ENCODE assay signal across 25 cellular contexts in the genomic region with DNA sequence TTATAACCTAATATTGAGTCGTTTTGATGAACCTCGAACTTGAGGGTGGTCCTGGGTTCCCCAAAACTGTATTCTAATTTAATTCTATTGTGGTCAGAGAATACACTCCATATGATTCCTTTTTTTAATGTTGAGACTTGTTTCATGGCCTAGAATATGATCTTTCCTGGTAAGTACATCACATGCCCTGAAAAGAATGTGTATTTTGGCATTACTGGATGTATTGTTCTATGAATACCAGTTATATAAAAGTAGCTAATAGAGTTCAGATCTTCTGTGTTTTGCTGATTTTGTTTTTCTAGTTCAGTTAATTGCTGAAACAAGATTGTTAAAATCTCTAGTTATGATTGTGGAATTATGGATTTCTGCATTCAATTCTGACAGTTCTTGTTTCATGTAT. TPM values are rescaled to one million over a fixed set of nuclear protein-coding genes. Genes with fewer than 3 reads are reported as not detected.
"Had no signal": no experiment of that assay in that cellular context is flagged by ENCODE, and none has a peak within 500 bp of the region (broad histone marks: within the 10 kb centered on the region; RNA-seq: fewer than 3 reads in every experiment).

No MANE protein-coding gene starts in this region.

- H3K9me3 ChIP-seq: colonic mucosa, esophagus squamous epithelium, gastrocnemius medialis, left lung, lower lobe of right lung had no signal

- ATAC-seq: esophagus mucosa; gastrocnemius medialis; heart right ventricle; left cardiac atrium; left lung; left ventricle myocardium superior; lower lobe of right lung; naive thymus-derived CD4-positive, alpha-beta T cell had no signal

- H3K36me3 Mint-ChIP-seq: naive thymus-derived CD4-positive, alpha-beta T cell had no signal

- H3K27me3 ChIP-seq: colonic mucosa, esophagus squamous epithelium, gastrocnemius medialis, heart right ventricle, left lung had no signal

- H3K9me3 Mint-ChIP-seq: dendritic cell treated with granulocyte-macrophage colony-stimulating factor and Interleukin-4, amounts not matched to agents 40 ng/mL and 50 ng/mL, for 4 days had no signal

- H3K4me3 Mint-ChIP-seq: dendritic cell treated with granulocyte-macrophage colony-stimulating factor and Interleukin-4, amounts not matched to agents 40 ng/mL and 50 ng/mL, for 4 days; naive thymus-derived CD4-positive, alpha-beta T cell had no signal

- H3K36me3 ChIP-seq: colonic mucosa, esophagus squamous epithelium, gastrocnemius medialis, heart right ventricle, left lung, lower lobe of right lung had no signal

- DNase-seq: colonic mucosa; cortex of kidney; dorsolateral prefrontal cortex; effector CD4-positive, alpha-beta T cell; effector memory CD4-positive, alpha-beta T cell; erythroblast; esophagus squamous epithelium; foreskin fibroblast; foreskin melanocyte; gastrocnemius medialis; glutamatergic neuron; head of caudate nucleus; heart right ventricle; hippocampal formation; left cardiac atrium; left lung; left ventricle myocardium superior; lower lobe of right lung; mesenchymal stem cell; midbrain; naive thymus-derived CD4-positive, alpha-beta T cell had no signal

- H3K4me3 ChIP-seq: colonic mucosa, dorsolateral prefrontal cortex, esophagus squamous epithelium, gastrocnemius medialis, heart right ventricle, left lung, lower lobe of right lung had no signal

- H3K27ac ChIP-seq: colonic mucosa, dorsolateral prefrontal cortex, epithelial cell of prostate, esophagus squamous epithelium, gastrocnemius medialis, heart right ventricle, left lung, lower lobe of right lung had no signal

- H3K4me1 ChIP-seq: colonic mucosa, esophagus squamous epithelium, left lung, lower lobe of right lung had no signal

- H3K27ac Mint-ChIP-seq: dendritic cell treated with granulocyte-macrophage colony-stimulating factor and Interleukin-4, amounts not matched to agents 40 ng/mL and 50 ng/mL, for 4 days; naive thymus-derived CD4-positive, alpha-beta T cell had no signal

- H3K27me3 Mint-ChIP-seq: dendritic cell treated with granulocyte-macrophage colony-stimulating factor and Interleukin-4, amounts not matched to agents 40 ng/mL and 50 ng/mL, for 4 days; naive thymus-derived CD4-positive, alpha-beta T cell had no signal

- H3K4me1 Mint-ChIP-seq: naive thymus-derived CD4-positive, alpha-beta T cell had no signal

RNA-seq across cellular contexts. Expression of a gene that starts 18.8 kb away (rescaled TPM):
- total RNA-seq: mononuclear cell had no signal
- polyA plus RNA-seq: naive thymus-derived CD4-positive, alpha-beta T cell had no signal
